In genomic region chr21:42536601-42537000, GRCh38 we compare ENCODE assay signal across 1 cellular context.
TF ChIP-seq lines count a peak whose summit lies in the region.

No MANE protein-coding gene starts in this region.

TF ChIP-seq in GM12878, 131 proteins besides CTCF, POLR2A, EP300 and RAD21:
- no peak for TF ChIP-seq ATF2 (IDR thresholded peaks at IDR 0.05; ENCODE audit: low read length)
- no peak for TF ChIP-seq PKNOX1 (IDR thresholded peaks at IDR 0.05)
- TF ChIP-seq MEF2A (IDR thresholded peaks at IDR 0.05; ENCODE audit: insufficient read depth, low read depth, low read length): no peak
- no peak for TF ChIP-seq STAT1 (conservative IDR thresholded peaks at IDR 0.05)
- TF ChIP-seq ESRRA (IDR thresholded peaks at IDR 0.05; ENCODE audit: low read length): no peak
- TF ChIP-seq KAT2A (conservative IDR thresholded peaks at IDR 0.05; ENCODE audit: control insufficient read depth, low read depth, low read length): no peak
- TF ChIP-seq LARP7 (IDR thresholded peaks at IDR 0.05): no peak
- TF ChIP-seq GABPA (IDR thresholded peaks at IDR 0.05; ENCODE audit: low read depth): no peak
- no peak for TF ChIP-seq YY1 (IDR thresholded peaks at IDR 0.05; ENCODE audit: low read depth, low read length)
- TF ChIP-seq BCL3 (IDR thresholded peaks at IDR 0.05; ENCODE audit: borderline replicate concordance, insufficient read depth, low read depth, low read length, poor library complexity, severe bottlenecking): no peak
- TF ChIP-seq RUNX3 (IDR thresholded peaks at IDR 0.05; ENCODE audit: low read length): no peak
- no peak for TF ChIP-seq POLR2AphosphoS5 (IDR thresholded peaks at IDR 0.05; ENCODE audit: low read length)
- no peak for TF ChIP-seq RB1 (IDR thresholded peaks at IDR 0.05; ENCODE audit: borderline replicate concordance)
